In genomic region chr11:129323896-129324522, GRCh38 we compare ENCODE assay signal across 10 cellular contexts. TPM values are rescaled to one million over a fixed set of nuclear protein-coding genes. Genes with fewer than 3 reads are reported as not detected.
DNase-seq lines count a peak whose midpoint lies in the region; ATAC-seq and TF ChIP-seq lines count a peak whose summit lies in the region.
"Had no signal": no experiment of that assay in that cellular context is flagged by ENCODE, and none has a peak within 500 bp of the region (broad histone marks: within the 10 kb centered on the region; RNA-seq: fewer than 3 reads in every experiment).

No MANE protein-coding gene starts in this region.

- H3K27me3 ChIP-seq in adrenal gland (no peaks in the 10 kb centered on the region), right lobe of liver (no peaks in the 10 kb centered on the region), aorta (ENCODE audit: control insufficient read depth in 1 of 2, insufficient read depth in 2 of 2, low read length in 1 of 2) (no peaks in the 10 kb centered on the region)

- H3K9me3 ChIP-seq in adrenal gland (replicated peaks in 1 of 3) (no peaks in the 10 kb centered on the region), right lobe of liver (no peaks in the 10 kb centered on the region), aorta (ENCODE audit: control insufficient read depth, low read length) (no peaks in the 10 kb centered on the region)

- ATAC-seq in right lobe of liver: peak; percentile 75 to 81 (median 78)
- peak; percentile 63 for ATAC-seq in aorta (ENCODE audit: low FRiP score)
- no peak for ATAC-seq in omental fat pad (ENCODE audit: low FRiP score)
- ATAC-seq in GM19351 (IDR thresholded peaks at IDR 0.05; ENCODE audit: unreplicated experiment): no peak
- no peak for ATAC-seq in GM21529 (IDR thresholded peaks at IDR 0.05; ENCODE audit: unreplicated experiment)

- 56 to 64% (median 62%) methylated on average over 14 of the region's 14 CpGs for WGBS in adrenal gland, 4 donors
- WGBS in right lobe of liver (ENCODE audit: insufficient coverage, low coverage, low lambda C conversion rate, missing lambda C conversion rate): 20% methylated on average over 13 of the region's 14 CpGs
- 61 to 69% methylated on average over 14 of the region's 14 CpGs for WGBS in aorta, 2 donors

- TF ChIP-seq POLR2A in adrenal gland (IDR thresholded peaks at IDR 0.05) (no peak), right lobe of liver (IDR thresholded peaks at IDR 0.05) (no peak)

- TF ChIP-seq CTCF in adrenal gland (IDR thresholded peaks at IDR 0.05): no peak
- no peak for TF ChIP-seq CTCF in right lobe of liver (IDR thresholded peaks at IDR 0.05)
- no peak for TF ChIP-seq CTCF in omental fat pad (IDR thresholded peaks at IDR 0.05)

- DNase-seq in NCI-H748 (lab: John Stamatoyannopoulos, UW; ENCODE audit: unreplicated experiment): peak; percentile 28
- DNase-seq in NCI-H748 treated with DMSO at 0.1 percent for 48 hours (lab: John Stamatoyannopoulos, UW): no peak
- DNase-seq in adrenal gland: peak in 5 of 7 donors; percentile 25 to 47 (median 34)
- DNase-seq in right lobe of liver: peak in 1 of 3 donors; percentile 69
- DNase-seq in aorta: peak in 1 of 2 donors; percentile 61
- no peak for DNase-seq in omental fat pad (ENCODE audit: low spot score)
- DNase-seq: CD4-positive, CD25-positive, alpha-beta regulatory T cell; natural killer cell had no signal

- H3K4me3 ChIP-seq in adrenal gland (peak overlapping the region in 1 of 4 donors; percentile 6), right lobe of liver (peak overlapping the region; percentile 18 to 42 (median 31)), aorta (ENCODE audit: low read length in 2 of 2) (no peak overlapping the region)

- intact Hi-C loops in adrenal gland (cut with DNase I): loop anchor here in 1 of 2 donors (10.0 kb wide), 2 partner anchors 99 to 439 kb away; no protein-coding TSS in a partner anchor
- intact Hi-C loops in right lobe of liver (cut with DNase I): loop anchor here in 1 of 2 donors (10.0 kb wide), 1 partner anchor 209 kb away; no protein-coding TSS in a partner anchor
- intact Hi-C loops in aorta (cut with DNase I): no loop called here

- H3K36me3 ChIP-seq in adrenal gland (replicated peaks in 1 of 2): no peaks in the 10 kb centered on the region
- H3K36me3 ChIP-seq in right lobe of liver: no peaks in the 10 kb centered on the region
- no peaks in the 10 kb centered on the region for H3K36me3 ChIP-seq in aorta (ENCODE audit: control insufficient read depth in 1 of 2, insufficient read depth in 2 of 2, low read length in 1 of 2)

- H3K27ac ChIP-seq in adrenal gland (peak overlapping the region in 1 of 5 donors; percentile 53), right lobe of liver (peak overlapping the region; percentile 75 to 85 (median 78)), aorta (ENCODE audit: low read depth in 1 of 2, low read length in 2 of 2) (no peak overlapping the region)

- H3K4me1 ChIP-seq in adrenal gland (replicated peaks in 1 of 2): peaks cover 0 to 4% of the 10 kb centered on the region in 2 donors
- H3K4me1 ChIP-seq in right lobe of liver: peaks cover 0 to 40% (median 22%) of the 10 kb centered on the region in 4 donors
- no peaks in the 10 kb centered on the region for H3K4me1 ChIP-seq in aorta (ENCODE audit: control insufficient read depth in 1 of 2, insufficient read depth in 2 of 2, low read length in 2 of 2)

RNA-seq across cellular contexts. Expression of gene BARX2, which starts 51.6 kb away (rescaled TPM):
- total RNA-seq in adrenal gland (not detected), right lobe of liver (not detected), aorta (not detected), omental fat pad (1 to 10 TPM in 1 of 4 donors, not detected in 3; 1.4 TPM)
- polyA plus RNA-seq in adrenal gland (under 1 TPM in 1 of 3 donors, not detected in 2; 0.07 TPM), aorta (1 to 10 TPM in 1 of 2 donors, under 1 TPM in 1; 0.05 to 1.5 TPM)
- total RNA-seq: CD4-positive, CD25-positive, alpha-beta regulatory T cell; natural killer cell had no signal
- polyA plus RNA-seq: CD4-positive, CD25-positive, alpha-beta regulatory T cell had no signal

Comparison
In these comparisons a context has a peak if more than half of its experiments do, and no peak if none do; other contexts are left out.
1. DNase-seq: peak in NCI-H748 (single experiment) and adrenal gland (5 of 7); none in NCI-H748 treated with DMSO at 0.1 percent for 48 hours (single experiment) and omental fat pad (single experiment).
2. H3K27ac ChIP-seq: peak in right lobe of liver (3 of 3); none in aorta (0 of 2).
3. H3K4me3 ChIP-seq: peak in right lobe of liver (3 of 3); none in aorta (0 of 2).
4. ATAC-seq: peak in right lobe of liver (4 of 4) and aorta (single experiment); none in omental fat pad (single experiment), GM19351 (single experiment) and GM21529 (single experiment).